Comparison of ENCODE assay signal across 26 cellular contexts in genomic region chr17:80047176-80047575, GRCh38. TPM values are rescaled to one million over a fixed set of nuclear protein-coding genes. Genes with fewer than 3 reads are reported as not detected.
A peak's percentile ranks its signal among the peaks of the same experiment; 100 is the strongest.
DNase-seq lines count a peak whose midpoint lies in the region; TF ChIP-seq lines count a peak whose summit lies in the region.
"Had no signal": no experiment of that assay in that cellular context is flagged by ENCODE, and none has a peak within 500 bp of the region (broad histone marks: within the 10 kb centered on the region; RNA-seq: fewer than 3 reads in every experiment).

No MANE protein-coding gene starts in this region.

- DNase-seq in NCI-H748 (lab: John Stamatoyannopoulos, UW; ENCODE audit: unreplicated experiment) (peak; percentile 33), NCI-H748 treated with DMSO at 0.1 percent for 48 hours (lab: John Stamatoyannopoulos, UW) (no peak), NCI-H146 (lab: John Stamatoyannopoulos, UW) (peak; percentile 96), NCI-H345 (lab: John Stamatoyannopoulos, UW) (peak; percentile 95), vagina (ENCODE audit: extremely low spot score in 2 of 2) (no peak), uterus (no peak), AG08395 (ENCODE audit: low spot score) (no peak)
- DNase-seq: activated CD4-positive, alpha-beta T cell treated with anti-CD3 and anti-CD28 coated beads, Interleukin-2, amount 10 ng/mL, durations not matched to agents 24 days and 14 days; activated CD8-positive, alpha-beta memory T cell treated with anti-CD3 and anti-CD28 coated beads for 24 hours; activated T-cell treated with anti-CD3 and anti-CD28 coated beads for 4 hours; amniotic stem cell; CD4-positive, alpha-beta T cell; dermis blood vessel endothelial cell; glutamatergic neuron; MG63; NCI-H1694; NCI-H524 treated with DMSO at 0.1 percent for 48 hours; ovary; retina; stimulated activated naive CD4-positive, alpha-beta T cell treated with Interleukin-2 at 50 U/mL for 16 hours; upper lobe of right lung had no signal

- H3K9me3 ChIP-seq in vagina (no peaks in the 10 kb centered on the region), uterus (no peaks in the 10 kb centered on the region)
- H3K9me3 ChIP-seq: HAP-1, MG63, ovary, SJSA1, upper lobe of right lung had no signal

- H3K4me1 ChIP-seq in vagina, result no peaks in the 10 kb centered on the region
- H3K4me1 ChIP-seq in uterus, result no peaks in the 10 kb centered on the region
- H3K4me1 ChIP-seq: HAP-1, SJSA1, upper lobe of right lung had no signal

- TF ChIP-seq CTCF in vagina (IDR thresholded peaks at IDR 0.05) (no peak), uterus (IDR thresholded peaks at IDR 0.05) (no peak)

- intact Hi-C loops in vagina (cut with DNase I) (no loop called here), uterus (cut with DNase I; ENCODE audit: low total_unique reads) (no loop called here)

- H3K27me3 ChIP-seq in vagina (no peaks in the 10 kb centered on the region), uterus (no peaks in the 10 kb centered on the region)
- H3K27me3 ChIP-seq: MG63, ovary, SJSA1, upper lobe of right lung had no signal

- H3K4me3 ChIP-seq in vagina (no peak overlapping the region), uterus (no peak overlapping the region)
- H3K4me3 ChIP-seq: HAP-1, MG63, ovary, SJSA1, skin epidermis, upper lobe of right lung had no signal

- no peak for TF ChIP-seq POLR2A in vagina (IDR thresholded peaks at IDR 0.05)
- TF ChIP-seq POLR2A in uterus (IDR thresholded peaks at IDR 0.05), result no peak

- no peak overlapping the region for H3K27ac ChIP-seq in vagina
- no peak overlapping the region for H3K27ac ChIP-seq in uterus
- H3K27ac ChIP-seq: HL-60, KMS-11, ovary, SJSA1, skin epidermis, upper lobe of right lung had no signal

- H3K36me3 ChIP-seq in vagina (no peaks in the 10 kb centered on the region), uterus (no peaks in the 10 kb centered on the region)
- H3K36me3 ChIP-seq: HAP-1, MG63, ovary, SJSA1, upper lobe of right lung had no signal

RNA-seq across cellular contexts. Expression of gene CCDC40, which starts 10.7 kb away (rescaled TPM):
- total RNA-seq in vagina, result 9.3 TPM
- total RNA-seq in uterus, result 10 to 100 TPM in 1 of 4 donors, 1 to 10 TPM in 2, under 1 TPM in 1; 0.88 to 16.6 (median 4.8) TPM

RNA-seq across cellular contexts. Expression of gene TBC1D16, which starts 11.5 kb away (rescaled TPM):
- total RNA-seq in vagina, result 18.2 TPM
- 10 to 100 TPM in 2 of 4 donors, 1 to 10 TPM in 2; 3.8 to 58.2 (median 18.3) TPM for total RNA-seq in uterus

RNA-seq across cellular contexts. Expression of gene GAA, which starts 54.2 kb away (rescaled TPM):
- total RNA-seq in vagina, result 34.1 TPM
- 10 to 100 TPM; 23.1 to 48.3 (median 35.6) TPM for total RNA-seq in uterus

Comparison
In these comparisons a context has a peak if more than half of its experiments do, and no peak if none do; other contexts are left out.
1. DNase-seq: peak in NCI-H748 (single experiment), NCI-H146 (single experiment) and NCI-H345 (single experiment); none in NCI-H748 treated with DMSO at 0.1 percent for 48 hours (single experiment), vagina (0 of 2), uterus (0 of 2) and AG08395 (single experiment).